11 cellular contexts compared by ENCODE assay signal in genomic region chr9:33082538-33083326, GRCh38. TPM values are rescaled to one million over a fixed set of nuclear protein-coding genes. Genes with fewer than 3 reads are reported as not detected.
DNase-seq lines count a peak whose midpoint lies in the region; ATAC-seq and TF ChIP-seq lines count a peak whose summit lies in the region.
"Had no signal": no experiment of that assay in that cellular context is flagged by ENCODE, and none has a peak within 500 bp of the region (broad histone marks: within the 10 kb centered on the region; RNA-seq: fewer than 3 reads in every experiment).

No MANE protein-coding gene starts in this region.

- no peaks in the 10 kb centered on the region for H3K9me3 Mint-ChIP-seq in activated naive CD8-positive, alpha-beta T cell treated with anti-CD3 and anti-CD28 coated beads for 36 hours

- H4K20me1 ChIP-seq in Loucy (ENCODE audit: insufficient read depth, low read length, poor library complexity, severe bottlenecking): no peaks in the 10 kb centered on the region

- no peaks in the 10 kb centered on the region for H3K27me3 Mint-ChIP-seq in activated naive CD8-positive, alpha-beta T cell treated with anti-CD3 and anti-CD28 coated beads for 36 hours

- H2AFZ ChIP-seq in Loucy (ENCODE audit: low read length): peak overlapping the region; percentile 83; the same call in 1 of the 2 replicates

- H3K4me1 ChIP-seq in Loucy (ENCODE audit: insufficient read depth, low read length, poor library complexity, severe bottlenecking): peaks cover 10% of the 10 kb centered on the region
- peaks cover 3% of the 10 kb centered on the region for H3K4me1 ChIP-seq in mucosa of descending colon (ENCODE audit: low read depth)

- peak; percentile 29 for ATAC-seq in mucosa of descending colon

- peak overlapping the region; percentile 69 for H3K27ac Mint-ChIP-seq in activated naive CD8-positive, alpha-beta T cell treated with anti-CD3 and anti-CD28 coated beads for 36 hours

- H3K27me3 ChIP-seq in Loucy (ENCODE audit: insufficient read depth, low read length, poor library complexity, severe bottlenecking): no peaks in the 10 kb centered on the region

- intact Hi-C loops in mucosa of descending colon (cut with DNase I, micrococcal nuclease): loop anchor here in 1 of 2 donors (5.0 kb wide), 1 partner anchor 145 kb away; no protein-coding TSS in a partner anchor

- no peak for TF ChIP-seq CTCF in Loucy (conservative IDR thresholded peaks at IDR 0.05; ENCODE audit: low read length)
- TF ChIP-seq CTCF in mucosa of descending colon (IDR thresholded peaks at IDR 0.05): no peak

- H3K36me3 Mint-ChIP-seq in activated naive CD8-positive, alpha-beta T cell treated with anti-CD3 and anti-CD28 coated beads for 36 hours: no peaks in the 10 kb centered on the region

- peak in 9 of 14 donors; percentile 7 to 89 (median 40) for DNase-seq in C1 segment of cervical spinal cord (lab: John Stamatoyannopoulos, UW)
- peak; percentile 9 for DNase-seq in activated naive CD8-positive, alpha-beta T cell treated with anti-CD3 and anti-CD28 coated beads for 36 hours
- DNase-seq in mucosa of descending colon: no peak
- DNase-seq in NCI-H748 (lab: John Stamatoyannopoulos, UW; ENCODE audit: unreplicated experiment): no peak
- no peak for DNase-seq in iPS-NIHi7 (ENCODE audit: extremely low spot score)
- DNase-seq in NCI-H82 treated with DMSO at 0.1 percent for 48 hours (lab: John Stamatoyannopoulos, UW; ENCODE audit: unreplicated experiment): no peak
- no peak for DNase-seq in NCI-H1417 (lab: John Stamatoyannopoulos, UW)
- DNase-seq: NCI-H1105, SIG-M5, small intestine had no signal

- H3K9ac ChIP-seq in Loucy (ENCODE audit: low read depth, low read length, poor library complexity, severe bottlenecking): no peak overlapping the region

- no peaks in the 10 kb centered on the region for H3F3A ChIP-seq in Loucy (ENCODE audit: low read depth)

- no peak overlapping the region for H3K4me3 ChIP-seq in Loucy (ENCODE audit: low read length, poor library complexity, severe bottlenecking)
- no peak overlapping the region for H3K4me3 ChIP-seq in mucosa of descending colon

- H3K36me3 ChIP-seq in Loucy (ENCODE audit: insufficient read depth, low read length) (no peaks in the 10 kb centered on the region), mucosa of descending colon (ENCODE audit: low read depth) (no peaks in the 10 kb centered on the region)

- H3K9me3 ChIP-seq in Loucy (ENCODE audit: insufficient read depth, low read depth, low read length): no peaks in the 10 kb centered on the region
- no peaks in the 10 kb centered on the region for H3K9me3 ChIP-seq in mucosa of descending colon

- no peak overlapping the region for H3K4me2 ChIP-seq in Loucy (ENCODE audit: low read depth, low read length, poor library complexity, severe bottlenecking)

- H3K79me2 ChIP-seq in Loucy (ENCODE audit: insufficient read depth, low read length): no peaks in the 10 kb centered on the region

- peaks cover 8% of the 10 kb centered on the region for H3K4me1 Mint-ChIP-seq in activated naive CD8-positive, alpha-beta T cell treated with anti-CD3 and anti-CD28 coated beads for 36 hours

- H3K9me2 ChIP-seq in Loucy (replicated peaks; ENCODE audit: low read depth, low read length): no peaks in the 10 kb centered on the region

- peak overlapping the region; percentile 39 for H3K4me3 Mint-ChIP-seq in activated naive CD8-positive, alpha-beta T cell treated with anti-CD3 and anti-CD28 coated beads for 36 hours

RNA-seq across cellular contexts. Expression of gene SMU1, which starts 6.3 kb away (rescaled TPM):
- 10 to 100 TPM; 27.0 to 28.9 TPM for total RNA-seq in activated naive CD8-positive, alpha-beta T cell treated with anti-CD3 and anti-CD28 coated beads for 36 hours
- total RNA-seq in mucosa of descending colon: 10 to 100 TPM; 15.5 to 23.6 (median 17.1) TPM

RNA-seq across cellular contexts. Expression of gene DNAJA1, which starts 57.7 kb away (rescaled TPM):
- total RNA-seq in activated naive CD8-positive, alpha-beta T cell treated with anti-CD3 and anti-CD28 coated beads for 36 hours: 100 to 1,000 TPM; 222 to 223 TPM
- 100 to 1,000 TPM in 1 of 3 donors, 10 to 100 TPM in 2; 47.3 to 122 (median 74.4) TPM for total RNA-seq in mucosa of descending colon

Comparison
In these comparisons a context has a peak if more than half of its experiments do, and no peak if none do; other contexts are left out.
1. DNase-seq: peak in C1 segment of cervical spinal cord (9 of 14) and activated naive CD8-positive, alpha-beta T cell treated with anti-CD3 and anti-CD28 coated beads for 36 hours (single experiment); none in mucosa of descending colon (0 of 3), NCI-H748 (single experiment), iPS-NIHi7 (single experiment), NCI-H82 treated with DMSO at 0.1 percent for 48 hours (single experiment) and NCI-H1417 (0 of 3).